8 cellular contexts compared by ENCODE assay signal in genomic region chr13:99605417-99606321, GRCh38. TPM values are rescaled to one million over a fixed set of nuclear protein-coding genes. Genes with fewer than 3 reads are reported as not detected.
A peak's percentile ranks its signal among the peaks of the same experiment; 100 is the strongest.
DNase-seq lines count a peak whose midpoint lies in the region; ATAC-seq, FAIRE-seq and TF ChIP-seq lines count a peak whose summit lies in the region.

No MANE protein-coding gene starts in this region.

- no peak for TF ChIP-seq POLR2A in GM12878 (IDR thresholded peaks at IDR 0.05; ENCODE audit: low read depth, low read length)
- no peak for TF ChIP-seq POLR2A in spleen (IDR thresholded peaks at IDR 0.05)

- TF ChIP-seq EP300 in GM12878 (IDR thresholded peaks at IDR 0.05; ENCODE audit: borderline replicate concordance in 1 of 2, control insufficient read depth in 1 of 2, low read depth in 2 of 2, low read length in 2 of 2) = no peak

- no peaks in the 10 kb centered on the region for H3K27me3 ChIP-seq in GM12878 (replicated peaks in 1 of 2; ENCODE audit: control insufficient read depth in 2 of 2, insufficient read depth in 2 of 2, low read length in 1 of 2)
- H3K27me3 ChIP-seq in spleen (replicated peaks in 1 of 7) = no peaks in the 10 kb centered on the region

- H2AFZ ChIP-seq in GM12878 (ENCODE audit: control insufficient read depth, low read depth, low read length) = peak overlapping the region; percentile 93

- FAIRE-seq in GM12878 (lab: Jason Lieb, UNC) = peak; percentile 23

- RAD21 ChIA-PET in GM12878 (lab: Charles Lee; ENCODE audit: unreplicated experiment) = interaction anchor here (0.9 to 1.2 kb wide), 2 partner anchors 26 to 53 kb away, joined by 3 read pairs; no protein-coding TSS in a partner anchor

- peak overlapping the region; percentile 100 for H3K4me2 ChIP-seq in GM12878 (ENCODE audit: control insufficient read depth, insufficient read depth)

- no peaks in the 10 kb centered on the region; the same call in 1 of the 2 replicates for H3K79me2 ChIP-seq in GM12878 (ENCODE audit: control insufficient read depth, insufficient read depth, low read length)

- no peaks in the 10 kb centered on the region for H4K20me1 ChIP-seq in GM12878 (ENCODE audit: control insufficient read depth, insufficient read depth)

- peak; percentile 63 for ATAC-seq in GM21737 (IDR thresholded peaks at IDR 0.05; ENCODE audit: unreplicated experiment)
- peak; percentile 76 for ATAC-seq in GM12878

- peak overlapping the region; percentile 68 for H3K4me3 ChIP-seq in Jurkat, Clone E6-1 (ENCODE audit: low read length)
- peak overlapping the region; percentile 58; the same call in 1 of the 2 replicates for H3K4me3 ChIP-seq in GM12878
- H3K4me3 ChIP-seq in spleen = peak overlapping the region; percentile 49 to 78 (median 70)

- in situ Hi-C loops in GM12878 (cut with MboI) = no loop called here

- TF ChIP-seq RAD21 in GM12878 (IDR thresholded peaks at IDR 0.05; ENCODE audit: insufficient read depth, low read depth, low read length) = no peak

- WGBS in GM12878 (ENCODE audit: insufficient coverage, insufficient replicate concordance, low lambda C conversion rate, missing lambda C conversion rate) = 24% methylated on average over 18 of the region's 18 CpGs
- 23 to 30% (median 28%) methylated on average over 18 of the region's 18 CpGs for WGBS in spleen, 5 donors

- intact Hi-C loops in GM12878 (cut with micrococcal nuclease; ENCODE audit: unreplicated experiment) = loop anchor here (5.0 to 10.0 kb wide), 3 partner anchors 63 to 341 kb away; no protein-coding TSS in a partner anchor
- intact Hi-C loops in spleen (cut with DNase I; ENCODE audit: low total_unique reads) = no loop called here

- DNase-seq in Jurkat, Clone E6-1 (ENCODE audit: low read depth, low spot score) = no peak
- DNase-seq in T follicular helper cell (ENCODE audit: low read depth) = peak; percentile 33
- DNase-seq in GM12878 (ENCODE audit: low read depth, low spot score) = no peak
- DNase-seq in iPS-NIHi7 (ENCODE audit: extremely low spot score) = peak; percentile 75
- DNase-seq in spleen = peak; percentile 89
- no peak for DNase-seq in amniotic stem cell (lab: John Stamatoyannopoulos, UW)

- BruUV-seq in GM12878 (replicated peaks; lab: Mats Ljungman, UMichigan) = no TSS peak

- no peaks in the 10 kb centered on the region for H3K36me3 ChIP-seq in ES-I3 (ENCODE audit: insufficient read depth, low read length)
- no peaks in the 10 kb centered on the region for H3K36me3 ChIP-seq in GM12878 (ENCODE audit: control insufficient read depth in 2 of 2, insufficient read depth in 2 of 2, low read length in 1 of 2)
- H3K36me3 ChIP-seq in spleen = no peaks in the 10 kb centered on the region

- POLR2A ChIA-PET in GM12878 (lab: Charles Lee) = interaction anchor here (0.7 kb wide), 1 partner anchor 102 kb away, joined by 3 read pairs; no protein-coding TSS in a partner anchor

- peaks cover 15% of the 10 kb centered on the region for H3K4me1 ChIP-seq in ES-I3 (ENCODE audit: insufficient read depth, low read length)
- peaks cover 10% of the 10 kb centered on the region for H3K4me1 ChIP-seq in GM12878 (ENCODE audit: control insufficient read depth, insufficient read depth, low read length)
- H3K4me1 ChIP-seq in spleen = peaks cover 6 to 54% (median 21%) of the 10 kb centered on the region in 6 donors

- SMC1A ChIA-PET in GM12878 (lab: Charles Lee; ENCODE audit: uncharacterized antibody, unreplicated experiment) = interaction anchor here (0.6 to 1.6 kb wide), 5 partner anchors 10 to 339 kb away, joined by 3 to 4 read pairs (median 4); no protein-coding TSS in a partner anchor

- H3K27ac ChIP-seq in GM12878 (ENCODE audit: control insufficient read depth, insufficient read depth) (no peak overlapping the region), spleen (peak overlapping the region; percentile 44 to 93 (median 90))

- TF ChIP-seq CTCF in GM12878 (IDR thresholded peaks at IDR 0.05 in 2 of 3, conservative IDR thresholded peaks at IDR 0.05 in 1 of 3; ENCODE audit: control insufficient read depth in 2 of 3, extremely low read depth in 1 of 3, insufficient read depth in 1 of 3, low read depth in 3 of 3, low read length in 3 of 3) (peak in 2 of 3 experiments; percentile 9 to 29; a peak in 1 of 6 replicates), spleen (IDR thresholded peaks at IDR 0.05 in 8 of 11, conservative IDR thresholded peaks at IDR 0.05 in 3 of 11) (peak in 6 of 11 experiments; percentile 15 to 23 (median 18))

- H3K9me3 ChIP-seq in ES-I3 (ENCODE audit: control insufficient read depth, insufficient read depth, low read length) (no peaks in the 10 kb centered on the region), GM12878 (replicated peaks; ENCODE audit: control insufficient read depth, insufficient read depth, low read length) (no peaks in the 10 kb centered on the region), spleen (no peaks in the 10 kb centered on the region)

- CTCF ChIA-PET in GM12878 (lab: Yijun Ruan, JAX) = interaction anchor here (0.5 to 1.9 kb wide), 8 partner anchors 10 to 630 kb away, joined by 3 to 5 read pairs (median 4); no protein-coding TSS in a partner anchor

- peak overlapping the region; percentile 80; the same call in 1 of the 2 replicates for H3K9ac ChIP-seq in ES-I3 (ENCODE audit: low read depth, low read length)
- peak overlapping the region; percentile 54; the same call in 1 of the 2 replicates for H3K9ac ChIP-seq in GM12878 (ENCODE audit: control insufficient read depth, insufficient read depth, low read length)

TF ChIP-seq in GM12878, 131 proteins besides CTCF, POLR2A, EP300 and RAD21:
- TF ChIP-seq PKNOX1 (IDR thresholded peaks at IDR 0.05) (peak; percentile 54; the same call in 1 of the 2 replicates), STAT1 (conservative IDR thresholded peaks at IDR 0.05) (no peak), IKZF2 (IDR thresholded peaks at IDR 0.05) (0 out of 4 replicates have a peak, but pooled peaks of 1 of the 2 experiments have one; percentile 20)

RNA-seq across cellular contexts. Expression of gene CLYBL, which starts 0.8 kb away (rescaled TPM):
- polyA plus RNA-seq in Jurkat, Clone E6-1 (2012; ENCODE audit: insufficient read depth, insufficient read length) = 8.7 TPM
- total RNA-seq in GM12878 (2013; cell fraction: nucleolus; rRNA removed) = 7.6 and 14.3 TPM in 2 replicates
- total RNA-seq in GM12878 (2014; rRNA removed) = 4.5 and 5.7 TPM in 2 replicates
- 6.4 and 8.3 TPM in 2 replicates for total RNA-seq in GM12878 (2014; rRNA removed; fragmentation: Illumina TruSeq; extraction: Trizol)
- total RNA-seq in GM12878 (2021) = 4.7 and 8.7 TPM in 2 replicates
- polyA plus RNA-seq in GM12878 (2011; ENCODE audit: low read depth) = 7.0 TPM
- 11.4 and 14.7 TPM in 2 replicates for polyA plus RNA-seq in GM12878 (2011; rRNA removed)
- polyA plus RNA-seq in GM12878 (2011; cell fraction: cytosol; rRNA removed) = 5.6 and 6.0 TPM in 2 replicates
- polyA plus RNA-seq in GM12878 (2011; cell fraction: nucleus; rRNA removed) = 10.9 and 17.0 TPM in 2 replicates
- polyA plus RNA-seq in GM12878 (2012) = 9.9 and 10.2 TPM in 2 replicates
- 8.2 and 10.7 TPM in 2 replicates for polyA plus RNA-seq in GM12878 (2014; fragmentation: Illumina TruSeq; extraction: Trizol)
- 1 to 10 TPM; 3.8 to 5.8 TPM for polyA plus RNA-seq in GM12878 (2014; fragmentation: Nextera tagmentation; extraction: Ambion mirVana)
- polyA plus RNA-seq in GM12878 (2014; rRNA removed) = 5.0 and 9.8 TPM in 2 replicates
- polyA plus RNA-seq in GM12878 (2016; fragmentation: Nextera tagmentation; extraction: Ambion mirVana) = 1 to 10 TPM; 5.3 to 7.1 TPM
- 3.7 and 6.9 TPM in 2 replicates for polyA minus RNA-seq in GM12878 (2011; rRNA and poly(A)+ RNA removed)
- polyA minus RNA-seq in GM12878 (2011; cell fraction: cytosol; rRNA and poly(A)+ RNA removed) = 2.3 TPM in 1 of 2 replicates, not detected in the other
- 6.1 and 7.0 TPM in 2 replicates for polyA minus RNA-seq in GM12878 (2011; cell fraction: nucleus; rRNA and poly(A)+ RNA removed)
- total RNA-seq in spleen = 10 to 100 TPM in 3 of 7 donors, 1 to 10 TPM in 4; 4.7 to 13.8 (median 8.9) TPM
- polyA plus RNA-seq in spleen = 10 to 100 TPM in 1 of 3 donors, 1 to 10 TPM in 2; 6.9 to 11.3 (median 9.5) TPM

Comparison
In these comparisons a context has a peak if more than half of its experiments do, and no peak if none do; other contexts are left out.
1. DNase-seq: peak in T follicular helper cell (single experiment), iPS-NIHi7 (single experiment) and spleen (single experiment); none in Jurkat, Clone E6-1 (single experiment), GM12878 (single experiment) and amniotic stem cell (single experiment).
2. Peak in every context shown above with its lines, with median percentiles within 50 percentile points of each other: H3K4me3 ChIP-seq.